In the genomic region with DNA sequence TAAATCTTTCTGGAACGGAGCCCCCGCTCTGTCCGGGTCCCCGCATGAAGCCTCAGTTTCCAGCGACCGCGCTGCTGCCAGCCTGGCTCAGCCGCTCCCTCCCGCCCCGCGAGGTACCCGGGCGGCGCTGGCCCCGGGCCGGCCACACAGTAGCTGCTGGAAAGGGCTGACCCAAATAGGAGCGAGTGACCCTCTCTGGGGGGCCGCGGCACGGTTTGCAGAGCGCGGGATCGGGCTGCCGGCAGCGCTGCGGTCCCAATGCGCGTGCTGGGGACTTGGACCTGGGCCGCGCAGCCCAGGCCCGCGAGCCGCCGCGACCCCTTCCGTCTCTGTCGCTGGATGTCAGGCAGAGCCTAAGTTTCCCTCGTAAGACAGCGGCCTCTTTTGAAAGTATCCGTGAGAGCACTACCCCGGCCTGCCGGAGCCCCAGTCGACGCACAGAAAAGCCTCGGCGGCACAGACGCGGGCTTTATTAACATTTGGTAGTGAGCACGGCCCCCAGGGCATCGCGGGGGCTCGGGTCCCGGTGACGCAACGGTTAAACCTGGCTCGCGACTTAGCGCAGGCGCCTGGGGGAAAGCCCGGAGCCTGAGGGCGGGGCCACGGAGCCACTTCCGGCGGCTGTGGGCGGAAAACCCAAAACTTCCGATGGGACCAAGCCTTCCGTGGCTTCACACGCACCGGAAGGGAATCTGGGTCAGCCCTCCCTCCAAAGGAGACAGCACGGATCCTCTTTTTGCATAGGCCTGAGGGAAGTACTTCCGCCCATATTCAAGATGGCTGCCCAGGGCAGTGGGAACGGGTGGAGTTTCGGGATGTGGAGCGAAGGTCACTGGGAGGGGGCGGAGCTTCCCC, we compare ENCODE assay signal across 8 cellular contexts. TPM values are rescaled to one million over a fixed set of nuclear protein-coding genes. Genes with fewer than 3 reads are reported as not detected.
DNase-seq lines count a peak whose midpoint lies in the region; ATAC-seq, FAIRE-seq and TF ChIP-seq lines count a peak whose summit lies in the region.

No MANE protein-coding gene starts in this region.

- peak; percentile 78 for ATAC-seq in HG02798 (IDR thresholded peaks at IDR 0.05; ENCODE audit: poor library complexity, unreplicated experiment)

- H4K12ac ChIP-seq in trophoblast cell (ENCODE audit: low read depth, low read length), result peak overlapping the region; percentile 99

- H3K4me3 ChIP-seq in adipocyte (ENCODE audit: low read length) (peak overlapping the region; percentile 97), trophoblast cell (ENCODE audit: low read depth, low read length) (peak overlapping the region; percentile 80), transverse colon (peak overlapping the region; percentile 51 to 85 (median 66))

- TF ChIP-seq CTCF in transverse colon (IDR thresholded peaks at IDR 0.05), result peak in 1 of 5 experiments; percentile 9

- H3K4me1 ChIP-seq in adipocyte (ENCODE audit: control insufficient read depth, insufficient read depth, low read length), result peaks cover 31% of the 10 kb centered on the region
- peaks cover 15 to 18% of the 10 kb centered on the region in 2 experiments for H3K4me1 ChIP-seq in trophoblast cell (ENCODE audit: control insufficient read depth in 1 of 2, insufficient read depth in 2 of 2, low read length in 2 of 2)
- peaks cover 10 to 52% (median 40%) of the 10 kb centered on the region in 4 donors for H3K4me1 ChIP-seq in transverse colon

- peak overlapping the region; percentile 85 for H3K18ac ChIP-seq in trophoblast cell (ENCODE audit: low read length)

- H2AFZ ChIP-seq in trophoblast cell (ENCODE audit: insufficient read depth, low read length, poor library complexity), result peak overlapping the region; percentile 98

- H3K27ac ChIP-seq in trophoblast cell (ENCODE audit: low read depth, low read length), result peak overlapping the region; percentile 99
- H3K27ac ChIP-seq in transverse colon, result peak overlapping the region; percentile 97 to 99 (median 98)

- peak overlapping the region; percentile 99 for H4K91ac ChIP-seq in trophoblast cell (ENCODE audit: low read depth, low read length)

- TF ChIP-seq EP300 in transverse colon (IDR thresholded peaks at IDR 0.05; ENCODE audit: low read depth), result no peak

- H2BK5ac ChIP-seq in trophoblast cell (ENCODE audit: low read depth, low read length, poor library complexity), result peak overlapping the region; percentile 98

- H3K4ac ChIP-seq in trophoblast cell (ENCODE audit: low read depth, low read length), result peak overlapping the region; percentile 80

- H3K9me3 ChIP-seq in adipocyte (ENCODE audit: control insufficient read depth, low read length), result no peaks in the 10 kb centered on the region
- H3K9me3 ChIP-seq in trophoblast cell (ENCODE audit: insufficient read depth, low read depth, low read length), result no peaks in the 10 kb centered on the region
- H3K9me3 ChIP-seq in transverse colon, result no peaks in the 10 kb centered on the region

- peak overlapping the region; percentile 99 for H4K8ac ChIP-seq in trophoblast cell (ENCODE audit: low read depth, low read length)

- H2BK12ac ChIP-seq in trophoblast cell (ENCODE audit: low read length), result no peak overlapping the region

- peak overlapping the region; percentile 92 for H3K4me2 ChIP-seq in trophoblast cell (ENCODE audit: low read length)

- H3K9ac ChIP-seq in adipocyte (ENCODE audit: low read length) (peak overlapping the region; percentile 99), trophoblast cell (ENCODE audit: low read length) (peak overlapping the region; percentile 96)

- TF ChIP-seq POLR2A in GM12891 (IDR thresholded peaks at IDR 0.05; ENCODE audit: low read depth, low read length) (peak; percentile 67), transverse colon (IDR thresholded peaks at IDR 0.05) (peak; percentile 66)

- H2BK120ac ChIP-seq in trophoblast cell (ENCODE audit: insufficient read depth, low read length, poor library complexity), result peak overlapping the region; percentile 96

- H3K23ac ChIP-seq in trophoblast cell (ENCODE audit: low read length), result no peak overlapping the region

- peak overlapping the region; percentile 99 for H3K14ac ChIP-seq in trophoblast cell (ENCODE audit: low read length)

- peaks cover 13% of the 10 kb centered on the region for H3K79me2 ChIP-seq in trophoblast cell (ENCODE audit: control insufficient read depth, insufficient read depth, low read length, poor library complexity)

- H3K79me1 ChIP-seq in trophoblast cell (ENCODE audit: low read length), result peaks cover 28% of the 10 kb centered on the region

- no peaks in the 10 kb centered on the region for H3K27me3 ChIP-seq in adipocyte (replicated peaks; ENCODE audit: control insufficient read depth, insufficient read depth, low read length)
- no peaks in the 10 kb centered on the region for H3K27me3 ChIP-seq in trophoblast cell (ENCODE audit: insufficient read depth, low read length)
- no peaks in the 10 kb centered on the region for H3K27me3 ChIP-seq in transverse colon

- peak; percentile 93 for FAIRE-seq in GM12891 (lab: Jason Lieb, UNC)

- DNase-seq in GM12891 (ENCODE audit: insufficient read length, low spot score) (peak; percentile 84), NCI-H1417 treated with DMSO at 0.1 percent for 48 hours (lab: John Stamatoyannopoulos, UW) (peak; percentile 99), SW 1271 (lab: John Stamatoyannopoulos, UW) (peak; percentile 98 to 99), adipocyte (ENCODE audit: low read depth) (peak; percentile 100), cardiac septum (ENCODE audit: low spot score) (peak; percentile 99), trophoblast cell (peak; percentile 99 to 100), transverse colon (peak; percentile 98)

- intact Hi-C loops in cardiac septum (cut with DNase I), result loop anchor here (1.0 to 5.0 kb wide), 5 partner anchors 16 to 65 kb away; a partner anchor contains a TSS
- intact Hi-C loops in transverse colon (cut with DNase I; ENCODE audit: low total_unique reads), result no loop called here

- in situ Hi-C loops in transverse colon (cut with MboI; ENCODE audit: low pct_ligation_motif_present in 1 of 4, low pct_unique_long_range_greater_than_20kb in 1 of 4, low sequenced_read_pairs in 3 of 4), result no loop called here

- H3K36me3 ChIP-seq in adipocyte (ENCODE audit: control insufficient read depth, insufficient read depth, low read length, severe bottlenecking) (peaks cover 15% of the 10 kb centered on the region), trophoblast cell (ENCODE audit: control insufficient read depth in 1 of 2, insufficient read depth in 2 of 2, low read length in 2 of 2) (peaks cover 31 to 33% of the 10 kb centered on the region in 2 experiments), transverse colon (peaks cover 0 to 8% (median 3%) of the 10 kb centered on the region in 4 donors)

- peak overlapping the region; percentile 55 for H2AK5ac ChIP-seq in trophoblast cell (ENCODE audit: low read length)

- WGBS in trophoblast cell (ENCODE audit: extremely low coverage, insufficient coverage, insufficient read length), result no CpG with 5 or more reads among the region's 75 CpGs
- WGBS in transverse colon (ENCODE audit: low coverage in 1 of 2), 2 donors, result 1% methylated on average over 61 of the region's 75 CpGs; no CpG with 5 or more reads in 1 of the 2 donors

TF ChIP-seq in GM12891, 5 proteins besides CTCF, POLR2A, EP300 and RAD21:
- TF ChIP-seq POU2F2 (IDR thresholded peaks at IDR 0.05; ENCODE audit: low read depth, low read length) (peak; percentile 91), POLR2AphosphoS5 (IDR thresholded peaks at IDR 0.05; ENCODE audit: low read depth, low read length) (peak; percentile 75), PAX5 (IDR thresholded peaks at IDR 0.05; ENCODE audit: insufficient read depth, low read length, severe bottlenecking) (no peak), TAF1 (IDR thresholded peaks at IDR 0.05; ENCODE audit: low read depth, low read length) (peak; percentile 62; the same call in 1 of the 2 replicates), SPI1 (IDR thresholded peaks at IDR 0.05; ENCODE audit: low read depth, low read length) (peak; percentile 67)
TF ChIP-seq in GM12891: peak in this region for 4.

RNA-seq across cellular contexts. Expression of a gene that starts 14.9 kb away (rescaled TPM):
- polyA plus RNA-seq in GM12891 (2012; ENCODE audit: low read depth, missing spikeins), result 37.3 TPM
- 45.9 TPM for total RNA-seq in cardiac septum
- polyA plus RNA-seq in trophoblast cell (2013), result 48.1 and 49.0 TPM in 2 replicates
- 100 to 1,000 TPM in 3 of 4 donors, 10 to 100 TPM in 1; 93.9 to 154 (median 139) TPM for total RNA-seq in transverse colon

RNA-seq across cellular contexts. Expression of a gene that starts 16.0 kb away (rescaled TPM):
- 25.1 TPM for polyA plus RNA-seq in GM12891 (2012; ENCODE audit: low read depth, missing spikeins)
- total RNA-seq in cardiac septum (37.7 TPM), transverse colon (10 to 100 TPM in 3 of 4 donors, 1 to 10 TPM in 1; 6.4 to 35.2 (median 27.4) TPM)
- polyA plus RNA-seq in trophoblast cell (2013), result 35.4 and 37.0 TPM in 2 replicates

RNA-seq across cellular contexts. Expression of a gene that starts 18.3 kb away (rescaled TPM):
- polyA plus RNA-seq in GM12891 (2012; ENCODE audit: low read depth, missing spikeins), result 3.9 TPM
- total RNA-seq in cardiac septum, result 9.6 TPM
- polyA plus RNA-seq in trophoblast cell (2013), result 26.2 and 26.8 TPM in 2 replicates
- 100 to 1,000 TPM in 2 of 4 donors, 10 to 100 TPM in 2; 64.5 to 115 (median 91.2) TPM for total RNA-seq in transverse colon

RNA-seq across cellular contexts. Expression of a gene that starts 21.5 kb away (rescaled TPM):
- 0.06 TPM for polyA plus RNA-seq in GM12891 (2012; ENCODE audit: low read depth, missing spikeins)
- total RNA-seq in cardiac septum (not detected), transverse colon (under 1 TPM in 1 of 4 donors, not detected in 3; 0.27 TPM)
- 0.05 and 0.08 TPM in 2 replicates for polyA plus RNA-seq in trophoblast cell (2013)

RNA-seq across cellular contexts. Expression of a gene that starts 22.9 kb away (rescaled TPM):
- 174 TPM for polyA plus RNA-seq in GM12891 (2012; ENCODE audit: low read depth, missing spikeins)
- total RNA-seq in cardiac septum, result 113 TPM
- polyA plus RNA-seq in trophoblast cell (2013), result 390 and 396 TPM in 2 replicates
- 10 to 100 TPM; 62.8 to 80.4 (median 73.2) TPM for total RNA-seq in transverse colon

Comparison
In these comparisons a context has a peak if more than half of its experiments do, and no peak if none do; other contexts are left out.
1. Peak in every context shown above with its lines: DNase-seq, ATAC-seq, H3K4me3 ChIP-seq and H3K27ac ChIP-seq.